ENCODE assay signal across 12 cellular contexts in the genomic region with DNA sequence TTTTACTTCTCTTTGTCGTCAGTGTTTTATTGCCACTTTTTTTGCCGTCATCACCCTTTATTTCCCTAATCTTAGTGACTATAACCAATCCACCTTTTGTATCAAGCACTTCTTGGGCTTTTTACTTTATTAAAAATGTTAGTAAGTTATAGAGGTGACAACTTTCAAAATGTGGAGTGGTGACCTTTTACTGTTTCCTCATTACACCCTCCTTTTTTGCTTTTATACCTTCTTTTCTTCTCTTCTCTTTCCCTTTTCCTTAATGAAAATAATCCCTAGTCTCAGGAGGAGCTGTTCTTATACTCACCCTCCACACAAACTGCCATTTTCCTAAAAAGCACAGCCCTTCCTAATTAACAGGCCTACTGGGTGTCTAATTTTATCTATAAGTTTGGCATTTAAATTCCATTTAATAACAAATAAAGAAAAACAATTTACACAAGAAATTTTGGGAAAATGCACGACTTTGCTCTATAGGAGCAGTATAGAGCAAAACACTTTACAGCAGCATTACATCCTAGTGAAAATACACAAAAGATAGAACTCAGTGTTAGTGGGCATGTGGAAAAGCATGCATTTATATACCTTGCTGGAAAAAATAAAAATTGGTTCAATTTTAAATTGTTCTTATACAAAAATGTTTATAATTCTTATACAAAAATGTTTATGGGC. TPM values are rescaled to one million over a fixed set of nuclear protein-coding genes. Genes with fewer than 3 reads are reported as not detected.
DNase-seq lines count a peak whose midpoint lies in the region; ATAC-seq and TF ChIP-seq lines count a peak whose summit lies in the region.
"Had no signal": no experiment of that assay in that cellular context is flagged by ENCODE, and none has a peak within 500 bp of the region (broad histone marks: within the 10 kb centered on the region; RNA-seq: fewer than 3 reads in every experiment).

No MANE protein-coding gene starts in this region.

- no peaks in the 10 kb centered on the region for H3K36me3 ChIP-seq in upper lobe of right lung
- H3K36me3 ChIP-seq: thoracic aorta had no signal

- H3K27me3 ChIP-seq in upper lobe of right lung = no peaks in the 10 kb centered on the region

- H3K4me3 ChIP-seq in upper lobe of right lung = no peak overlapping the region
- H3K4me3 ChIP-seq: thoracic aorta had no signal

- intact Hi-C loops in upper lobe of right lung (cut with DNase I) = loop anchor here (10.0 kb wide), 1 partner anchor 155 kb away; no protein-coding TSS in a partner anchor

- TF ChIP-seq CTCF in C4-2B (conservative IDR thresholded peaks at IDR 0.05) (peak; percentile 26; the same call in 1 of the 2 replicates), upper lobe of right lung (IDR thresholded peaks at IDR 0.05) (no peak)

- H3K9me3 ChIP-seq in upper lobe of right lung = no peaks in the 10 kb centered on the region
- H3K9me3 ChIP-seq: thoracic aorta had no signal

- peaks cover 4% of the 10 kb centered on the region for H3K4me1 ChIP-seq in upper lobe of right lung

- no peak overlapping the region for H3K27ac ChIP-seq in C4-2B
- H3K27ac ChIP-seq in upper lobe of right lung = no peak overlapping the region
- H3K27ac ChIP-seq: thoracic aorta had no signal

- ATAC-seq in HG03354 (IDR thresholded peaks at IDR 0.05; ENCODE audit: poor library complexity, severe bottlenecking, unreplicated experiment) (no peak), upper lobe of right lung (no peak)
- ATAC-seq: esophagus mucosa had no signal

- DNase-seq in Kasumi-1 (lab: John Stamatoyannopoulos, UW) (peak; percentile 6 to 34), amniotic epithelial cell (ENCODE audit: low read depth) (peak; percentile 15), lung microvascular endothelial cell (ENCODE audit: low read depth in 2 of 2) (peak; percentile 10 to 16), NCI-H1048 (lab: John Stamatoyannopoulos, UW) (no peak), upper lobe of right lung (no peak), ecto neural progenitor cell (ENCODE audit: low spot score) (no peak)
- DNase-seq: EL, SHP77 treated with DMSO at 0.1 percent for 48 hours had no signal

RNA-seq across cellular contexts. Expression of gene BBS12, which starts 27.3 kb away (rescaled TPM):
- total RNA-seq in lung microvascular endothelial cell (4.1 and 4.4 TPM in 2 replicates), upper lobe of right lung (2.8 TPM)

Comparison
In these comparisons a context has a peak if more than half of its experiments do, and no peak if none do; other contexts are left out.
1. DNase-seq: peak in Kasumi-1 (2 of 2), amniotic epithelial cell (single experiment) and lung microvascular endothelial cell (2 of 2); none in NCI-H1048 (single experiment), upper lobe of right lung (single experiment) and ecto neural progenitor cell (single experiment).